ENCODE assay signal across 1 cellular context in the genomic region with DNA sequence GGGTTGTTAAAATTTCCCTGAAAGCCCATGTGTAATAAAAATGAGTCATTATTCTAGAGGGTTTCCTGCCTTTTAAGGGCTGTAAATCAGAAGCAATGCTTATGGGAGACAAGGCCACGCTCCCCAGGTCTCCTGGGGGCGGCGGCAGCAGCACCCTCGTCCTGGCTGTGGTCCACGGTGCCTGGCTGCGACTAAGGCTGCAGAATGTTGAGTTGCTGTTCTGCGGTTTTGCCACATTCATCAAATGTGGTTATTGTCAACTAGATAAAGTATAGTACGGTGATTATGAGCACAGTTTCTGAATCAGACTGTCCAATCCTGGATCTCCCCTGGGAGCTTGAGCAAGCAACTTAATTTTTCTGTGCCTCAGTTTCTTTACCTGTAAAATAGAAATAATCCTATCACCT.
TF ChIP-seq lines count a peak whose summit lies in the region.

No MANE protein-coding gene starts in this region.

TF ChIP-seq in GM12878, 131 proteins besides CTCF, POLR2A, EP300 and RAD21 (continued from another document):
- no peak for TF ChIP-seq CUX1 (IDR thresholded peaks at IDR 0.05; ENCODE audit: insufficient replicate concordance, low read depth, low read length)
- no peak for TF ChIP-seq SMAD5 (IDR thresholded peaks at IDR 0.05; ENCODE audit: low read depth)
- no peak for TF ChIP-seq TCF7 (IDR thresholded peaks at IDR 0.05; ENCODE audit: borderline replicate concordance)
- TF ChIP-seq MEF2A (IDR thresholded peaks at IDR 0.05; ENCODE audit: insufficient read depth, low read depth, low read length): no peak
- TF ChIP-seq ELK1 (IDR thresholded peaks at IDR 0.05; ENCODE audit: low read depth, low read length): no peak
- TF ChIP-seq POU2F2 (IDR thresholded peaks at IDR 0.05; ENCODE audit: borderline replicate concordance, low read depth, low read length): no peak
- TF ChIP-seq YY1 (IDR thresholded peaks at IDR 0.05; ENCODE audit: low read depth, low read length): 0 out of 2 replicates have a peak, but pooled peaks have one; percentile 35
- TF ChIP-seq CREB1 (IDR thresholded peaks at IDR 0.05; ENCODE audit: low read depth): no peak
- no peak; the same call in 1 of the 2 replicates for TF ChIP-seq BMI1 (IDR thresholded peaks at IDR 0.05; ENCODE audit: borderline replicate concordance)
- no peak for TF ChIP-seq FOXK2 (IDR thresholded peaks at IDR 0.05)
- TF ChIP-seq ZNF217 (IDR thresholded peaks at IDR 0.05): peak; percentile 24; the same call in 1 of the 2 replicates
- TF ChIP-seq ZSCAN29 (IDR thresholded peaks at IDR 0.05): 0 out of 2 replicates have a peak, but pooled peaks have one; percentile 9
- TF ChIP-seq RB1 (IDR thresholded peaks at IDR 0.05; ENCODE audit: borderline replicate concordance): no peak; the same call in 1 of the 2 replicates
- TF ChIP-seq HCFC1 (IDR thresholded peaks at IDR 0.05; ENCODE audit: low read length): no peak
- TF ChIP-seq SP1 (IDR thresholded peaks at IDR 0.05; ENCODE audit: low read depth, low read length): no peak
- TF ChIP-seq, protein P1, sequence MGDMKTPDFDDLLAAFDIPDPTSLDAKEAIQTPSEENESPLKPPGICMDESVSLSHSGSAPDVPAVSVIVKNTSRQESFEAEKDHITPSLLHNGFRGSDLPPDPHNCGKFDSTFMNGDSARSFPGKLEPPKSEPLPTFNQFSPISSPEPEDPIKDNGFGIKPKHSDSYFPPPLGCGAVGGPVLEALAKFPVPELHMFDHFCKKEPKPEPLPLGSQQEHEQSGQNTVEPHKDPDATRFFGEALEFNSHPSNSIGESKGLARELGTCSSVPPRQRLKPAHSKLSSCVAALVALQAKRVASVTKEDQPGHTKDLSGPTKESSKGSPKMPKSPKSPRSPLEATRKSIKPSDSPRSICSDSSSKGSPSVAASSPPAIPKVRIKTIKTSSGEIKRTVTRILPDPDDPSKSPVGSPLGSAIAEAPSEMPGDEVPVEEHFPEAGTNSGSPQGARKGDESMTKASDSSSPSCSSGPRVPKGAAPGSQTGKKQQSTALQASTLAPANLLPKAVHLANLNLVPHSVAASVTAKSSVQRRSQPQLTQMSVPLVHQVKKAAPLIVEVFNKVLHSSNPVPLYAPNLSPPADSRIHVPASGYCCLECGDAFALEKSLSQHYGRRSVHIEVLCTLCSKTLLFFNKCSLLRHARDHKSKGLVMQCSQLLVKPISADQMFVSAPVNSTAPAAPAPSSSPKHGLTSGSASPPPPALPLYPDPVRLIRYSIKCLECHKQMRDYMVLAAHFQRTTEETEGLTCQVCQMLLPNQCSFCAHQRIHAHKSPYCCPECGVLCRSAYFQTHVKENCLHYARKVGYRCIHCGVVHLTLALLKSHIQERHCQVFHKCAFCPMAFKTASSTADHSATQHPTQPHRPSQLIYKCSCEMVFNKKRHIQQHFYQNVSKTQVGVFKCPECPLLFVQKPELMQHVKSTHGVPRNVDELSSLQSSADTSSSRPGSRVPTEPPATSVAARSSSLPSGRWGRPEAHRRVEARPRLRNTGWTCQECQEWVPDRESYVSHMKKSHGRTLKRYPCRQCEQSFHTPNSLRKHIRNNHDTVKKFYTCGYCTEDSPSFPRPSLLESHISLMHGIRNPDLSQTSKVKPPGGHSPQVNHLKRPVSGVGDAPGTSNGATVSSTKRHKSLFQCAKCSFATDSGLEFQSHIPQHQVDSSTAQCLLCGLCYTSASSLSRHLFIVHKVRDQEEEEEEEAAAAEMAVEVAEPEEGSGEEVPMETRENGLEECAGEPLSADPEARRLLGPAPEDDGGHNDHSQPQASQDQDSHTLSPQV (IDR thresholded peaks at IDR 0.05): no peak
- TF ChIP-seq, protein P2, sequence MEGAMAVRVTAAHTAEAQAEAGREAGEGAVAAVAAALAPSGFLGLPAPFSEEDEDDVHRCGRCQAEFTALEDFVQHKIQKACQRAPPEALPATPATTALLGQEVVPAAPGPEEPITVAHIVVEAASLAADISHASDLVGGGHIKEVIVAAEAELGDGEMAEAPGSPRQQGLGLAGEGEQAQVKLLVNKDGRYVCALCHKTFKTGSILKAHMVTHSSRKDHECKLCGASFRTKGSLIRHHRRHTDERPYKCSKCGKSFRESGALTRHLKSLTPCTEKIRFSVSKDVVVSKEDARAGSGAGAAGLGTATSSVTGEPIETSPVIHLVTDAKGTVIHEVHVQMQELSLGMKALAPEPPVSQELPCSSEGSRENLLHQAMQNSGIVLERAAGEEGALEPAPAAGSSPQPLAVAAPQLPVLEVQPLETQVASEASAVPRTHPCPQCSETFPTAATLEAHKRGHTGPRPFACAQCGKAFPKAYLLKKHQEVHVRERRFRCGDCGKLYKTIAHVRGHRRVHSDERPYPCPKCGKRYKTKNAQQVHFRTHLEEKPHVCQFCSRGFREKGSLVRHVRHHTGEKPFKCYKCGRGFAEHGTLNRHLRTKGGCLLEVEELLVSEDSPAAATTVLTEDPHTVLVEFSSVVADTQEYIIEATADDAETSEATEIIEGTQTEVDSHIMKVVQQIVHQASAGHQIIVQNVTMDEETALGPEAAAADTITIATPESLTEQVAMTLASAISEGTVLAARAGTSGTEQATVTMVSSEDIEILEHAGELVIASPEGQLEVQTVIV (IDR thresholded peaks at IDR 0.05; ENCODE audit: borderline replicate concordance, partially characterized antibody): no peak
- no peak for TF ChIP-seq REST (IDR thresholded peaks at IDR 0.05; ENCODE audit: low read depth, low read length)
- no peak for TF ChIP-seq HDAC6 (IDR thresholded peaks at IDR 0.05; ENCODE audit: unreplicated experiment)
- peak; percentile 89 for TF ChIP-seq NR2F1 (conservative IDR thresholded peaks at IDR 0.05)
- no peak; the same call in 1 of the 2 replicates for TF ChIP-seq CREM (IDR thresholded peaks at IDR 0.05; ENCODE audit: low read depth)
- TF ChIP-seq GATAD2B (conservative IDR thresholded peaks at IDR 0.05; ENCODE audit: low read depth): peak; percentile 68; the same call in 1 of the 2 replicates
- no peak for TF ChIP-seq ZBED1 (IDR thresholded peaks at IDR 0.05; ENCODE audit: borderline replicate concordance)
- TF ChIP-seq DPF2 (IDR thresholded peaks at IDR 0.05): peak; percentile 80
- TF ChIP-seq RUNX3 (IDR thresholded peaks at IDR 0.05; ENCODE audit: low read length): peak; percentile 96
- TF ChIP-seq KAT2A (conservative IDR thresholded peaks at IDR 0.05; ENCODE audit: control insufficient read depth, low read depth, low read length): no peak
- TF ChIP-seq SMC3 (IDR thresholded peaks at IDR 0.05; ENCODE audit: borderline replicate concordance, low read length): no peak; the same call in 1 of the 2 replicates
- no peak for TF ChIP-seq NRF1 (conservative IDR thresholded peaks at IDR 0.05; ENCODE audit: low read depth, low read length)
- peak; percentile 91 for TF ChIP-seq IKZF1 (conservative IDR thresholded peaks at IDR 0.05)
